In genomic region chr20:48524582-48524981, GRCh38 we compare ENCODE assay signal across 24 cellular contexts.
"Had no signal": no experiment of that assay in that cellular context is flagged by ENCODE, and none has a peak within 500 bp of the region (broad histone marks: within the 10 kb centered on the region; RNA-seq: fewer than 3 reads in every experiment).

No MANE protein-coding gene starts in this region.

- H3K27ac ChIP-seq: stomach, suprapubic skin, testis, thoracic aorta, thyroid gland, tibial artery, tibial nerve, transverse colon, upper lobe of left lung, upper lobe of right lung, uterus, vagina had no signal

- H3K36me3 ChIP-seq: stomach, suprapubic skin, thoracic aorta, thyroid gland, tibial artery, tibial nerve, transverse colon, upper lobe of left lung, upper lobe of right lung, uterus, vagina had no signal

- H3K9me3 ChIP-seq: stomach, suprapubic skin, testis, thoracic aorta, thyroid gland, tibial artery, transverse colon, upper lobe of left lung, upper lobe of right lung, uterus, vagina had no signal

- H3K4me3 ChIP-seq: stomach, suprapubic skin, testis, thoracic aorta, thyroid gland, tibial artery, tibial nerve, transverse colon, upper lobe of left lung, upper lobe of right lung, uterus, vagina had no signal

- H3K4me1 ChIP-seq: stomach, suprapubic skin, testis, thyroid gland, tibial artery, tibial nerve, transverse colon, upper lobe of left lung, upper lobe of right lung, uterus, vagina had no signal

- DNase-seq: stimulated activated CD4-positive, alpha-beta T cell treated with anti-CD3 and anti-CD28 coated beads, Interleukin-2, amount 100 ng/mL, for 48 hours; stimulated activated CD4-positive, alpha-beta T cell treated with anti-CD3 and anti-CD28 coated beads, Interleukin-4, amount 100 ng/mL, for 1 hour; stimulated activated CD4-positive, alpha-beta T cell treated with anti-CD3 and anti-CD28 coated beads, Interleukin-4, amount 100 ng/mL, for 24 hours; stimulated activated CD4-positive, alpha-beta T cell treated with anti-CD3 and anti-CD28 coated beads, Interleukin-4, amount 100 ng/mL, for 4 hours; stimulated activated CD8-positive, alpha-beta memory T cell treated with anti-CD3 and anti-CD28 coated beads, Interleukin-4, amount 100 ng/mL, for 48 hours; stimulated activated naive B cell treated with anti-CD40 and anti-IgM and Interleukin-4, amounts not matched to agents 10 μg/mL and 1 μg/mL and 100 μg/mL, for 72 hours; stimulated activated naive CD4-positive, alpha-beta T cell; stimulated activated naive CD4-positive, alpha-beta T cell treated with Interleukin-2 at 50 U/mL for 16 hours; stimulated activated naive CD8-positive, alpha-beta T cell treated with anti-CD3 and anti-CD28 coated beads, Interleukin-15, amount 100 ng/mL, for 72 hours; stimulated activated naive CD8-positive, alpha-beta T cell treated with anti-CD3 and anti-CD28 coated beads, Interleukin-15, Interleukin-2, amounts not matched to agents 100 U/mL and 50 U/mL, for 24 hours; stomach; substantia nigra; testis; thyroid gland; tibial artery; transverse colon; trophoblast cell; upper lobe of left lung; upper lobe of right lung; uterus had no signal
